Comparison of ENCODE assay signal across 20 cellular contexts in genomic region chr3:25473246-25473645, GRCh38. TPM values are rescaled to one million over a fixed set of nuclear protein-coding genes. Genes with fewer than 3 reads are reported as not detected.
DNase-seq lines count a peak whose midpoint lies in the region; ATAC-seq and TF ChIP-seq lines count a peak whose summit lies in the region.
"Had no signal": no experiment of that assay in that cellular context is flagged by ENCODE, and none has a peak within 500 bp of the region (broad histone marks: within the 10 kb centered on the region; RNA-seq: fewer than 3 reads in every experiment).

No MANE protein-coding gene starts in this region.

- H3K79me1 ChIP-seq in neuronal stem cell (ENCODE audit: low read depth, low read length): no peaks in the 10 kb centered on the region

- H3K27ac ChIP-seq in cardiac muscle cell: peak overlapping the region; percentile 75
- peak overlapping the region; percentile 39 for H3K27ac ChIP-seq in neuronal stem cell (replicated peaks; ENCODE audit: low read length)
- H3K27ac ChIP-seq: 22Rv1, C4-2B, right lobe of liver had no signal

- no peak overlapping the region for H3K23ac ChIP-seq in neuronal stem cell (ENCODE audit: low read depth, low read length, poor library complexity)

- no peak overlapping the region for H4K91ac ChIP-seq in neuronal stem cell (ENCODE audit: low read depth, low read length, poor library complexity)

- no peak for TF ChIP-seq CTCF in cardiac muscle cell (IDR thresholded peaks at IDR 0.05; ENCODE audit: low read depth, low read length)
- TF ChIP-seq CTCF in fibroblast of villous mesenchyme (IDR thresholded peaks at IDR 0.05; ENCODE audit: insufficient read depth, low read depth, low read length): no peak

- H2BK120ac ChIP-seq in neuronal stem cell (ENCODE audit: low read depth, low read length): no peak overlapping the region

- no CpG with 5 or more reads among the region's 2 CpGs for WGBS in neuronal stem cell (ENCODE audit: extremely low coverage in 2 of 2, insufficient read length in 2 of 2, insufficient replicate concordance in 1 of 2), 2 donors

- H3K9ac ChIP-seq in neuronal stem cell (ENCODE audit: low read depth, low read length, poor library complexity): no peak overlapping the region

- H2AK5ac ChIP-seq in neuronal stem cell (ENCODE audit: low read depth, low read length): no peak overlapping the region

- H3K4me1 ChIP-seq in cardiac muscle cell (ENCODE audit: low read depth): peaks cover 62% of the 10 kb centered on the region
- H3K4me1 ChIP-seq in neuronal stem cell (ENCODE audit: control insufficient read depth in 2 of 2, insufficient read depth in 1 of 2, low read depth in 1 of 2, low read length in 2 of 2): peaks cover 14 to 28% of the 10 kb centered on the region in 2 donors
- H3K4me1 ChIP-seq: right lobe of liver had no signal

- H4K8ac ChIP-seq in neuronal stem cell (ENCODE audit: low read depth, low read length): no peak overlapping the region

- H3K4me2 ChIP-seq in neuronal stem cell (ENCODE audit: insufficient read depth, low read length, poor library complexity, severe bottlenecking): no peak overlapping the region

- H3K9me3 ChIP-seq in cardiac muscle cell (ENCODE audit: low read depth) (no peaks in the 10 kb centered on the region), neuronal stem cell (replicated peaks in 1 of 2; ENCODE audit: control insufficient read depth in 2 of 2, insufficient read depth in 1 of 2, low read depth in 1 of 2, low read length in 2 of 2) (no peaks in the 10 kb centered on the region)
- H3K9me3 ChIP-seq: right lobe of liver had no signal

- peak overlapping the region; percentile 61 for H2AFZ ChIP-seq in neuronal stem cell (ENCODE audit: low read length)

- H3K27me3 ChIP-seq in cardiac muscle cell (no peaks in the 10 kb centered on the region), neuronal stem cell (ENCODE audit: control insufficient read depth in 3 of 3, insufficient read depth in 3 of 3, low read depth in 1 of 3, low read length in 3 of 3) (no peaks in the 10 kb centered on the region)
- H3K27me3 ChIP-seq: right lobe of liver had no signal

- no peak for DNase-seq in cardiac muscle cell (ENCODE audit: low read depth in 1 of 2, low spot score in 1 of 2)
- no peak for DNase-seq in Right ventricle myocardium superior
- peak; percentile 35 for DNase-seq in fibroblast of villous mesenchyme (ENCODE audit: low read depth)
- DNase-seq in neuronal stem cell (ENCODE audit: low spot score): no peak
- DNase-seq in SIG-M5 (lab: John Stamatoyannopoulos, UW): no peak
- no peak for DNase-seq in activated CD4-positive, CD25-positive, alpha-beta regulatory T cell (lab: John Stamatoyannopoulos, UW)
- DNase-seq in NOMO-1 (lab: John Stamatoyannopoulos, UW; ENCODE audit: unreplicated experiment in 2 of 2): no peak
- DNase-seq in stimulated activated CD4-positive, alpha-beta T cell treated with anti-CD3 and anti-CD28 coated beads, Interleukin-12 subunit alpha, Interleukin-12 subunit beta, amount 100 ng/mL, for 4 hours: no peak
- DNase-seq: activated CD4-positive, alpha-beta T cell treated with anti-CD3 and anti-CD28 coated beads for 36 hours; activated CD8-positive, alpha-beta memory T cell treated with anti-CD3 and anti-CD28 coated beads, Interleukin-2, amount 50 U/mL, for 48 hours; activated naive CD4-positive, alpha-beta T cell treated with Interleukin-2 at 50 U/mL for 16 hours; glutamatergic neuron; kidney; MV-4-11; NCI-H2171; right lobe of liver; stimulated activated CD4-positive, alpha-beta T cell treated with anti-CD3 and anti-CD28 coated beads, Interleukin-4, amount 100 ng/mL, for 4 hours had no signal

- H3K36me3 ChIP-seq in cardiac muscle cell (no peaks in the 10 kb centered on the region), neuronal stem cell (replicated peaks in 1 of 2; ENCODE audit: control insufficient read depth in 2 of 2, insufficient read depth in 2 of 2, low read length in 2 of 2) (no peaks in the 10 kb centered on the region)

- no peak overlapping the region for H2BK15ac ChIP-seq in neuronal stem cell (ENCODE audit: low read length)

- H3K18ac ChIP-seq in neuronal stem cell (ENCODE audit: low read length): no peak overlapping the region

- no peak overlapping the region for H3K4ac ChIP-seq in neuronal stem cell (ENCODE audit: low read length)

- ATAC-seq in Right ventricle myocardium superior (ENCODE audit: poor library complexity): no peak
- ATAC-seq: activated CD4-positive, alpha-beta T cell treated with anti-CD3 and anti-CD28 coated beads for 36 hours; right lobe of liver had no signal

- H3K4me3 ChIP-seq in cardiac muscle cell (no peak overlapping the region), fibroblast of villous mesenchyme (ENCODE audit: low read depth, low read length) (no peak overlapping the region), neuronal stem cell (ENCODE audit: low read length in 2 of 2) (no peak overlapping the region)
- H3K4me3 ChIP-seq: right lobe of liver had no signal

- no peak overlapping the region for H2BK12ac ChIP-seq in neuronal stem cell (ENCODE audit: low read length)

- no peak overlapping the region for H2BK5ac ChIP-seq in neuronal stem cell (ENCODE audit: low read length)

- no peak overlapping the region for H3K14ac ChIP-seq in neuronal stem cell (ENCODE audit: low read length)

- intact Hi-C loops in Right ventricle myocardium superior (cut with DNase I): no loop called here

RNA-seq across cellular contexts. Expression of gene RARB, which starts 45.2 kb away (rescaled TPM):
- total RNA-seq in cardiac muscle cell (26.8 and 27.2 TPM in 2 replicates), Right ventricle myocardium superior (19.4 TPM), fibroblast of villous mesenchyme (13.2 and 21.6 TPM in 2 replicates)
- 22.4 and 28.3 TPM in 2 replicates for polyA plus RNA-seq in cardiac muscle cell
- 0.96 TPM for polyA plus RNA-seq in neuronal stem cell (2013, experiment 1 of 2)
- polyA plus RNA-seq in neuronal stem cell (2013, experiment 2 of 2): 1.00 TPM
- total RNA-seq: activated CD4-positive, alpha-beta T cell treated with anti-CD3 and anti-CD28 coated beads for 36 hours; T-helper 2 cell treated with Interferon-gamma antibody and Interleukin-4, amounts not matched to agents 100 ng/mL and 5 ng/mL, for 36 hours had no signal
